In the genomic region with DNA sequence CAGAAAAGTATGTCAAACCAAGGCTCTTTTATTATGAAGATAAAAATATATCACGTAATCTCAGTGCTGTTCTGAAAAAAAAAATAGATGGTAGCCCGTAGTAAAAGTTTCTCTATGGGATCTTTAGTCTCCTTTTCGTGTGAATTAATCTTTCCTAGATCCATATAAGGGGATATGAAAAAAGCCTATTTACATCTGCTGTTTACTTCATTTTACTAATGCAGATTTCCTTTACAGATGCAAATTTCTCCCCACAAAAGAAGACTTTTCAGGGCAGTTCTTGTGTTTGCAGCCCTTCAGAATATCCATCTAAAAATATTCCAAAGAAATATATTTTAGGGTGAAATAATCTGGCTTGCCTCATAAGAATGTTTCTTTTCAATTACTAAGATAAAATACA, we compare ENCODE assay signal across 24 cellular contexts.
"Had no signal": no experiment of that assay in that cellular context is flagged by ENCODE, and none has a peak within 500 bp of the region (broad histone marks: within the 10 kb centered on the region; RNA-seq: fewer than 3 reads in every experiment).

No MANE protein-coding gene starts in this region.

- H3K36me3 ChIP-seq: SJSA1 had no signal

- H3K27ac ChIP-seq: KMS-11, SJSA1, SK-N-MC had no signal

- H3K27me3 ChIP-seq: SJSA1 had no signal

- H3K4me2 ChIP-seq: KMS-11 had no signal

- ATAC-seq: HepG2 had no signal

- H3K9ac ChIP-seq: KMS-11 had no signal

- H3K9me3 ChIP-seq: SJSA1 had no signal

- DNase-seq: IMR-90, Kasumi-1, MM.1S, NCI-H1048, NCI-H1105, NCI-H1417 treated with DMSO at 0.1 percent for 48 hours, NCI-H146, NCI-H1694 treated with DMSO at 0.1 percent for 48 hours, NCI-H1930, NCI-H2081, NCI-H2107, NCI-H226, NCI-H446, NCI-H510A, NCI-H524 treated with DMSO at 0.1 percent for 48 hours, NCI-H69, NCI-H774, Right ventricle myocardium superior, RPMI8226, SIG-M5 had no signal

- H3K4me3 ChIP-seq: SJSA1, SK-N-MC had no signal

- H3K4me1 ChIP-seq: SJSA1 had no signal
